22 cellular contexts compared by ENCODE assay signal in genomic region chr2:42843131-42843530, GRCh38. TPM values are rescaled to one million over a fixed set of nuclear protein-coding genes. Genes with fewer than 3 reads are reported as not detected.
DNase-seq lines count a peak whose midpoint lies in the region; ATAC-seq and TF ChIP-seq lines count a peak whose summit lies in the region.
"Had no signal": no experiment of that assay in that cellular context is flagged by ENCODE, and none has a peak within 500 bp of the region (broad histone marks: within the 10 kb centered on the region; RNA-seq: fewer than 3 reads in every experiment).

No MANE protein-coding gene starts in this region.

- H2BK20ac ChIP-seq in IMR-90 (ENCODE audit: low read depth, low read length): peak overlapping the region; percentile 73; the same call in 1 of the 2 replicates

- H4K8ac ChIP-seq in IMR-90 (ENCODE audit: low read depth in 2 of 2, low read length in 2 of 2) (no peak overlapping the region), neuronal stem cell (ENCODE audit: low read depth, low read length) (no peak overlapping the region)

- H2AK5ac ChIP-seq in IMR-90 (ENCODE audit: low read depth, low read length) (peak overlapping the region; percentile 80; the same call in 1 of the 2 replicates), neuronal stem cell (ENCODE audit: low read depth, low read length) (no peak overlapping the region)

- no peak for DNase-seq in IMR-90
- no peak for DNase-seq in hepatocyte (ENCODE audit: low spot score)
- no peak for DNase-seq in neuronal stem cell (ENCODE audit: low spot score)
- DNase-seq in tibial artery: peak in 1 of 2 donors; percentile 60
- no peak for DNase-seq in NCI-H510A (lab: John Stamatoyannopoulos, UW)
- DNase-seq: Calu3; CD4-positive, alpha-beta memory T cell; GF-D8; HCEC 1CT; NCI-H1092 treated with DMSO at 0.1 percent for 48 hours; NCI-H1694; NCI-H2107; NCI-H510A treated with DMSO at 0.1 percent for 48 hours; NCI-H774; SHP77 treated with DMSO at 0.1 percent for 48 hours had no signal

- H3K27ac ChIP-seq in IMR-90 (ENCODE audit: insufficient read depth, low read length): no peak overlapping the region
- H3K27ac ChIP-seq in hepatocyte: peak overlapping the region; percentile 93
- H3K27ac ChIP-seq in neuronal stem cell (replicated peaks; ENCODE audit: low read length): no peak overlapping the region
- peak overlapping the region; percentile 72 to 78 for H3K27ac ChIP-seq in tibial artery
- H3K27ac ChIP-seq: A549, BLaER1 had no signal

- TF ChIP-seq CTCF in IMR-90 (conservative IDR thresholded peaks at IDR 0.05; ENCODE audit: low read depth, low read length) (no peak), hepatocyte (IDR thresholded peaks at IDR 0.05; ENCODE audit: poor library complexity) (no peak), tibial artery (IDR thresholded peaks at IDR 0.05) (no peak)

- no peak overlapping the region for H3K56ac ChIP-seq in IMR-90 (ENCODE audit: extremely low read depth, insufficient read depth, low read length)

- H3K9me3 ChIP-seq in IMR-90 (ENCODE audit: control insufficient read depth, insufficient read depth, low read length) (no peaks in the 10 kb centered on the region), hepatocyte (ENCODE audit: low read depth) (no peaks in the 10 kb centered on the region), neuronal stem cell (replicated peaks in 1 of 2; ENCODE audit: control insufficient read depth in 2 of 2, insufficient read depth in 1 of 2, low read depth in 1 of 2, low read length in 2 of 2) (no peaks in the 10 kb centered on the region), tibial artery (no peaks in the 10 kb centered on the region)
- H3K9me3 ChIP-seq: A549, BLaER1 had no signal

- H3K9ac ChIP-seq in IMR-90 (ENCODE audit: low read depth, low read length): no peak overlapping the region
- H3K9ac ChIP-seq in neuronal stem cell (ENCODE audit: low read depth, low read length, poor library complexity): no peak overlapping the region
- H3K9ac ChIP-seq: BLaER1 had no signal

- BruUV-seq in IMR-90 (replicated peaks; lab: Mats Ljungman, UMichigan): no TSS peak

- no peaks in the 10 kb centered on the region for H3K79me1 ChIP-seq in IMR-90 (ENCODE audit: low read depth in 1 of 2, low read length in 2 of 2)
- no peaks in the 10 kb centered on the region for H3K79me1 ChIP-seq in neuronal stem cell (ENCODE audit: low read depth, low read length)

- ATAC-seq in IMR-90 (ENCODE audit: low read depth): no peak
- no peak for ATAC-seq in GM21825 (IDR thresholded peaks at IDR 0.05; ENCODE audit: unreplicated experiment)
- no peak for ATAC-seq in GM18861 (IDR thresholded peaks at IDR 0.05; ENCODE audit: unreplicated experiment)
- ATAC-seq in HG02885 (IDR thresholded peaks at IDR 0.05; ENCODE audit: poor library complexity, unreplicated experiment): no peak
- ATAC-seq: A549, GM23338 had no signal

- TF ChIP-seq RAD21 in IMR-90 (IDR thresholded peaks at IDR 0.05; ENCODE audit: low read length): no peak

- H2BK120ac ChIP-seq in IMR-90 (ENCODE audit: low read depth, low read length) (peak overlapping the region; percentile 59), neuronal stem cell (ENCODE audit: low read depth, low read length) (no peak overlapping the region)

- peaks cover 9% of the 10 kb centered on the region; the same call in 1 of the 2 replicates for H3K27me3 ChIP-seq in IMR-90 (ENCODE audit: control insufficient read depth, insufficient read depth, low read length)
- no peaks in the 10 kb centered on the region for H3K27me3 ChIP-seq in hepatocyte
- H3K27me3 ChIP-seq in neuronal stem cell (ENCODE audit: control insufficient read depth in 3 of 3, insufficient read depth in 3 of 3, low read depth in 1 of 3, low read length in 3 of 3): no peaks in the 10 kb centered on the region
- no peaks in the 10 kb centered on the region for H3K27me3 ChIP-seq in tibial artery
- H3K27me3 ChIP-seq: BLaER1 had no signal

- POLR2A ChIA-PET in IMR-90 (lab: Charles Lee; ENCODE audit: unreplicated experiment): no interaction called here

- no peak overlapping the region for H2BK5ac ChIP-seq in IMR-90 (ENCODE audit: low read depth, low read length, poor library complexity, severe bottlenecking)
- no peak overlapping the region for H2BK5ac ChIP-seq in neuronal stem cell (ENCODE audit: low read length)

- H3K18ac ChIP-seq in IMR-90 (ENCODE audit: low read depth, low read length): no peak overlapping the region; the same call in 1 of the 2 replicates
- peak overlapping the region; percentile 22 for H3K18ac ChIP-seq in neuronal stem cell (ENCODE audit: low read length)

- H3K14ac ChIP-seq in IMR-90 (replicated peaks; ENCODE audit: low read depth, low read length): no peak overlapping the region
- H3K14ac ChIP-seq in neuronal stem cell (ENCODE audit: low read length): no peak overlapping the region

- H2BK15ac ChIP-seq in IMR-90 (ENCODE audit: low read depth, low read length) (peak overlapping the region; percentile 59; the same call in 1 of the 3 replicates), neuronal stem cell (ENCODE audit: low read length) (no peak overlapping the region)

- H3K23ac ChIP-seq in IMR-90 (ENCODE audit: low read depth, low read length) (no peak overlapping the region; the same call in 1 of the 2 replicates), neuronal stem cell (ENCODE audit: low read depth, low read length, poor library complexity) (no peak overlapping the region)

- H2BK12ac ChIP-seq in neuronal stem cell (ENCODE audit: low read length): no peak overlapping the region

- H4K5ac ChIP-seq in IMR-90 (ENCODE audit: low read depth, low read length): no peak overlapping the region

- H3K4me3 ChIP-seq in IMR-90 (ENCODE audit: insufficient read depth, low read depth, low read length) (no peak overlapping the region), hepatocyte (no peak overlapping the region), neuronal stem cell (ENCODE audit: low read length in 2 of 2) (no peak overlapping the region), tibial artery (no peak overlapping the region)
- H3K4me3 ChIP-seq: A549, BLaER1, GM23338 had no signal

- H3K4me1 ChIP-seq in IMR-90 (ENCODE audit: control insufficient read depth, insufficient read depth, low read length) (peaks cover 18% of the 10 kb centered on the region), hepatocyte (ENCODE audit: insufficient read depth) (peaks cover 36% of the 10 kb centered on the region), neuronal stem cell (ENCODE audit: control insufficient read depth in 2 of 2, insufficient read depth in 1 of 2, low read depth in 1 of 2, low read length in 2 of 2) (peaks cover 6 to 7% of the 10 kb centered on the region in 2 donors), tibial artery (peaks cover 6 to 83% (median 67%) of the 10 kb centered on the region in 4 donors)
- H3K4me1 ChIP-seq: A549 had no signal

- peak overlapping the region; percentile 17 for H2AK9ac ChIP-seq in IMR-90 (replicated peaks; ENCODE audit: low read depth, low read length, poor library complexity)

- H3K4ac ChIP-seq in IMR-90 (ENCODE audit: low read depth, low read length) (no peak overlapping the region), neuronal stem cell (ENCODE audit: low read length) (no peak overlapping the region)

- in situ Hi-C loops in IMR-90 (cut with MboI; ENCODE audit: low sequenced_read_pairs): loop anchor here (25.0 kb wide), 1 partner anchor 719 kb away; no protein-coding TSS in a partner anchor

- dilution Hi-C loops in IMR-90 (cut with HindIII; ENCODE audit: low sequenced_read_pairs, unreplicated experiment): no loop called here

- H3K36me3 ChIP-seq in IMR-90 (ENCODE audit: control insufficient read depth, insufficient read depth, low read length): no peaks in the 10 kb centered on the region
- no peaks in the 10 kb centered on the region for H3K36me3 ChIP-seq in hepatocyte (replicated peaks; ENCODE audit: insufficient read depth, low read depth)
- no peaks in the 10 kb centered on the region for H3K36me3 ChIP-seq in neuronal stem cell (replicated peaks in 1 of 2; ENCODE audit: control insufficient read depth in 2 of 2, insufficient read depth in 2 of 2, low read length in 2 of 2)
- no peaks in the 10 kb centered on the region for H3K36me3 ChIP-seq in tibial artery
- H3K36me3 ChIP-seq: BLaER1 had no signal

- intact Hi-C loops in IMR-90 (cut with micrococcal nuclease): no loop called here
- intact Hi-C loops in tibial artery (cut with DNase I; ENCODE audit: low total_unique reads): loop anchor here (5.0 kb wide), 1 partner anchor 389 kb away; no protein-coding TSS in a partner anchor

- peaks cover 12% of the 10 kb centered on the region for H3K9me1 ChIP-seq in IMR-90 (ENCODE audit: insufficient read depth, low read length)

- no peaks in the 10 kb centered on the region for H3K79me2 ChIP-seq in hepatocyte

- H4K20me1 ChIP-seq in IMR-90 (ENCODE audit: insufficient read depth, low read length) (peaks cover 3% of the 10 kb centered on the region; the same call in 1 of the 2 replicates), hepatocyte (ENCODE audit: insufficient read depth, poor library complexity, severe bottlenecking) (no peaks in the 10 kb centered on the region)
- H4K20me1 ChIP-seq: BLaER1 had no signal

- H3K4me2 ChIP-seq in IMR-90 (ENCODE audit: low read depth, low read length): no peak overlapping the region
- H3K4me2 ChIP-seq in hepatocyte: no peak overlapping the region
- no peak overlapping the region for H3K4me2 ChIP-seq in neuronal stem cell (ENCODE audit: insufficient read depth, low read length, poor library complexity, severe bottlenecking)
- H3K4me2 ChIP-seq: A549, GM23338 had no signal

- CTCF ChIA-PET in IMR-90 (lab: Yijun Ruan, JAX): no interaction called here

- WGBS in IMR-90 (ENCODE audit: extremely low coverage in 2 of 2, insufficient read length in 1 of 2), 2 experiments: no CpG with 5 or more reads among the region's 6 CpGs
- 85% methylated on average over 6 of the region's 6 CpGs for WGBS in hepatocyte (ENCODE audit: low lambda C conversion rate, missing lambda C conversion rate)
- WGBS in neuronal stem cell (ENCODE audit: extremely low coverage in 2 of 2, insufficient read length in 2 of 2, insufficient replicate concordance in 1 of 2), 2 donors: no CpG with 5 or more reads among the region's 6 CpGs

- no peak for TF ChIP-seq POLR2A in IMR-90 (IDR thresholded peaks at IDR 0.05; ENCODE audit: low read depth, low read length)

- H2AFZ ChIP-seq in IMR-90 (replicated peaks; ENCODE audit: low read length, poor library complexity) (no peak overlapping the region), hepatocyte (no peak overlapping the region), neuronal stem cell (ENCODE audit: low read length) (no peak overlapping the region)
- H2AFZ ChIP-seq: GM23338 had no signal

- H4K91ac ChIP-seq in IMR-90 (ENCODE audit: insufficient read depth, low read depth, low read length): 0 out of 2 replicates have a peak overlapping the region, but pooled peaks have one; percentile 32
- H4K91ac ChIP-seq in neuronal stem cell (ENCODE audit: low read depth, low read length, poor library complexity): peak overlapping the region; percentile 73

- no peaks in the 10 kb centered on the region for H3K9me2 ChIP-seq in hepatocyte (replicated peaks; ENCODE audit: insufficient read depth)

RNA-seq across cellular contexts. Expression of gene HAAO, which starts 50.7 kb away (rescaled TPM):
- total RNA-seq in IMR-90 (2012; rRNA removed) (0.18 TPM in 1 of 2 replicates, not detected in the other), hepatocyte (18.1 and 22.0 TPM in 2 replicates)
- polyA plus RNA-seq in IMR-90 (2012; rRNA removed) (0.05 and 0.09 TPM in 2 replicates), hepatocyte (29.4 and 35.4 TPM in 2 replicates)
- polyA plus RNA-seq in IMR-90 (2012; cell fraction: cytosol; rRNA removed): 0.10 TPM in 1 of 2 replicates, not detected in the other
- polyA plus RNA-seq in IMR-90 (2012; cell fraction: nucleus; rRNA removed; ENCODE audit: low replicate concordance): 0.18 and 0.31 TPM in 2 replicates
- 2.1 TPM for polyA plus RNA-seq in neuronal stem cell (2013, experiment 1 of 2)
- 2.5 TPM for polyA plus RNA-seq in neuronal stem cell (2013, experiment 2 of 2)
- total RNA-seq: OCI-LY7 had no signal
- polyA plus RNA-seq: A549 had no signal

Comparison
In these comparisons a context has a peak if more than half of its experiments do, and no peak if none do; other contexts are left out.
1. H3K27ac ChIP-seq: peak in hepatocyte (single experiment) and tibial artery (2 of 2); none in IMR-90 (single experiment) and neuronal stem cell (single experiment).
2. RNA of gene HAAO, which starts 50.7 kb away (total RNA-seq): 18.1 to 22.0 TPM in hepatocyte; 0.18 TPM in IMR-90; every median in the first group is over 10 times any median in the second.